In the genomic region with DNA sequence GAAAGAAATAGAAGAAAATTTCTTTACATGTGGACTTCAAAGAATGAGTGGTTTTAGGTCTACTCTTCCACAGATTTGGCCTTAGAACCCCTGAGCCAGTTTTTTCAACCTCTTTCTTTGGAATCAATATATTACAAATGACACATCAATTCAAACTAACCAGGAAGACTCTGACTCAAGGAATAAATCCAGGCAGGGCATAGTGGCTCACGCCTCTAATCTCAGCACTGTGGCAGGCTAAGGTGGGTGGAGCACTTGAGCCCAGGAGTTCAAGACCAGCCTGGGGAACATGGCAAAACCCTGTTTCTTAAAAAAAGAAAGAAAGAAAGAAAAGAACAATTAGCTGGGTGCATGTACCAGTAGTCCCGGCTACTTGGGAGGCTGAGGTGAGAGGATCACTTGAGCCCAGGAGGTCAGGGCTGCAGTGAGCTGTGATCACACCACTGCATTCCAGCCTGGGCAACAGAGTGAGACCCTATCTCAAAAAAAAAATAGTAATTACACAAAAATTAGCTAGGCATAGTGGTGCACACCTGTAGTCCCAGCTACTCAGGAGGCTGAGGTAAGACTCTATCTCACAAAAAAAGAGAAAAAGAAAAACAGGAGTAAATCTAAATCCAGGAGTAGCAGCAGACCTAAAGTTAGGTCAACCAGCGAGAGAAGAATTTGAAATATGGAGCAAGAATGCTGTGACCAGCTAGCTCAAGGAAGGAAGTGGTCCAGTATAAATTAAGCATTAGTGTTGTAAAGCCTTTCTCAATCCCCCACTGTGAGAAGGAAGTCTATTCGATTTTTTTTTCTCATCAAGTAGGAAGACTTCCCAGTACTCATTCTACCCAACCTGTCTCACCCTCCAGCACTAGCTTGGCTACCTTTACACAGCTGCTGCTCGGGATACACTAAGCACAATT, we compare ENCODE assay signal across 1 cellular context.
TF ChIP-seq lines count a peak whose summit lies in the region.

No MANE protein-coding gene starts in this region.

TF ChIP-seq in IMR-90, 13 proteins besides CTCF, POLR2A, EP300 and RAD21:
- no peak for TF ChIP-seq FOS (IDR thresholded peaks at IDR 0.05; ENCODE audit: low read depth, low read length)
- peak; percentile 40; the same call in 1 of the 2 replicates for TF ChIP-seq CEBPB (IDR thresholded peaks at IDR 0.05; ENCODE audit: low read depth, low read length)
- no peak for TF ChIP-seq BHLHE40 (IDR thresholded peaks at IDR 0.05; ENCODE audit: low read depth, low read length)
